Comparison of ENCODE assay signal across 1 cellular context in the genomic region with DNA sequence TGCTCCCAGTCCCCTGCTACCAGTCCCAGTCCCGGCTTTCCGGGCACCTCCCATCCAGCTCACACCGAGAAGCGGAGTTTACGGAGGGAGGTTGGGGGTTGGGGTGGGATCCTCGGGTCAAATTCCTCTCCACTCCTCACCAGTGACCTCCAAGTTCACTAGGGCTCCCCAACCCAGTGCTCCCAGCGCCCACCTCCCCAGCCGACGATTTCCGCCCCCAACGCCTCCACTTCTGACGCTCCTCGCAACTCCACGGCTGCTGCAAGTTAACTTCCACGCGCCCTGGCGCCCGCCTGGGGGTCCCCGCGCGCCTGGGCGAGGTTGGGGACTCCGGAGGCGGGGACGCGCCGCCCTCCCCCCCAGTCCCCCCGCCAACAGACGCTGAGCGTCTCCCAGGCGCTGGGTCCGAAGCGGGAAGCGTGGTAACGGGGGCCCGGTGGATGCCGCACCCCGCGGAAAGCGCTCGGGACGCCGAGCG.
TF ChIP-seq lines count a peak whose summit lies in the region.

No MANE protein-coding gene starts in this region.

TF ChIP-seq in K562, 482 proteins besides CTCF, POLR2A, EP300 and RAD21 (continued from another document):
- no peak for TF ChIP-seq ZNF444 (CRISPR knock-in tag; IDR thresholded peaks at IDR 0.05)
- TF ChIP-seq RB1 (IDR thresholded peaks at IDR 0.05; ENCODE audit: low read depth): peak; percentile 31; the same call in 1 of the 2 replicates
- no peak for TF ChIP-seq CHD2 (IDR thresholded peaks at IDR 0.05; ENCODE audit: low read depth, low read length)
- 0 out of 2 replicates have a peak, but pooled peaks have one; percentile 4 for TF ChIP-seq ESRRA (IDR thresholded peaks at IDR 0.05; ENCODE audit: borderline replicate concordance, low read depth)
- 0 out of 2 replicates have a peak, but pooled peaks have one; percentile 25 for TF ChIP-seq KAT7 (CRISPR knock-in tag; IDR thresholded peaks at IDR 0.05; ENCODE audit: borderline replicate concordance)
- no peak for TF ChIP-seq JUND (IDR thresholded peaks at IDR 0.05; ENCODE audit: borderline replicate concordance, low read depth, low read length)
- no peak for TF ChIP-seq JUND (tag; IDR thresholded peaks at IDR 0.05; ENCODE audit: borderline replicate concordance, low read depth, low read length)
- TF ChIP-seq SAFB (IDR thresholded peaks at IDR 0.05; ENCODE audit: borderline replicate concordance, low read depth, low read length): peak; percentile 51
- no peak for TF ChIP-seq BRCA1 (IDR thresholded peaks at IDR 0.05)
- TF ChIP-seq BRCA1 (CRISPR knock-in tag; IDR thresholded peaks at IDR 0.05): no peak
- no peak for TF ChIP-seq WHSC1 (IDR thresholded peaks at IDR 0.05; ENCODE audit: low read length)
- TF ChIP-seq, protein P1, sequence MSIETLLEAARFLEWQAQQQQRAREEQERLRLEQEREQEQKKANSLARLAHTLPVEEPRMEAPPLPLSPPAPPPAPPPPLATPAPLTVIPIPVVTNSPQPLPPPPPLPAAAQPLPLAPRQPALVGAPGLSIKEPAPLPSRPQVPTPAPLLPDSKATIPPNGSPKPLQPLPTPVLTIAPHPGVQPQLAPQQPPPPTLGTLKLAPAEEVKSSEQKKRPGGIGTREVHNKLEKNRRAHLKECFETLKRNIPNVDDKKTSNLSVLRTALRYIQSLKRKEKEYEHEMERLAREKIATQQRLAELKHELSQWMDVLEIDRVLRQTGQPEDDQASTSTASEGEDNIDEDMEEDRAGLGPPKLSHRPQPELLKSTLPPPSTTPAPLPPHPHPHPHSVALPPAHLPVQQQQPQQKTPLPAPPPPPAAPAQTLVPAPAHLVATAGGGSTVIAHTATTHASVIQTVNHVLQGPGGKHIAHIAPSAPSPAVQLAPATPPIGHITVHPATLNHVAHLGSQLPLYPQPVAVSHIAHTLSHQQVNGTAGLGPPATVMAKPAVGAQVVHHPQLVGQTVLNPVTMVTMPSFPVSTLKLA (conservative IDR thresholded peaks at IDR 0.05): peak in 1 of 2 experiments; percentile 14; a peak in 1 of 4 replicates
- no peak for TF ChIP-seq ZNF589 (CRISPR knock-in tag; IDR thresholded peaks at IDR 0.05; ENCODE audit: low read depth)
- TF ChIP-seq SAP30 (IDR thresholded peaks at IDR 0.05; ENCODE audit: borderline replicate concordance, insufficient read depth, low read depth, low read length, poor library complexity, severe bottlenecking): peak; percentile 57
- TF ChIP-seq SMAD1 (IDR thresholded peaks at IDR 0.05; ENCODE audit: low read depth, low read length, partially characterized antibody): no peak
- TF ChIP-seq, protein P2, sequence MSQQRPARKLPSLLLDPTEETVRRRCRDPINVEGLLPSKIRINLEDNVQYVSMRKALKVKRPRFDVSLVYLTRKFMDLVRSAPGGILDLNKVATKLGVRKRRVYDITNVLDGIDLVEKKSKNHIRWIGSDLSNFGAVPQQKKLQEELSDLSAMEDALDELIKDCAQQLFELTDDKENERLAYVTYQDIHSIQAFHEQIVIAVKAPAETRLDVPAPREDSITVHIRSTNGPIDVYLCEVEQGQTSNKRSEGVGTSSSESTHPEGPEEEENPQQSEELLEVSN (IDR thresholded peaks at IDR 0.05; ENCODE audit: borderline replicate concordance in 1 of 2, extremely low read depth in 1 of 2, insufficient read depth in 1 of 2, insufficient read length in 1 of 2, low read depth in 1 of 2, low read length in 1 of 2, poor library complexity in 1 of 2, severe bottlenecking in 1 of 2): no peak
- no peak for TF ChIP-seq RBM34 (IDR thresholded peaks at IDR 0.05; ENCODE audit: borderline replicate concordance, insufficient read depth, low read length)
- TF ChIP-seq, protein P3, sequence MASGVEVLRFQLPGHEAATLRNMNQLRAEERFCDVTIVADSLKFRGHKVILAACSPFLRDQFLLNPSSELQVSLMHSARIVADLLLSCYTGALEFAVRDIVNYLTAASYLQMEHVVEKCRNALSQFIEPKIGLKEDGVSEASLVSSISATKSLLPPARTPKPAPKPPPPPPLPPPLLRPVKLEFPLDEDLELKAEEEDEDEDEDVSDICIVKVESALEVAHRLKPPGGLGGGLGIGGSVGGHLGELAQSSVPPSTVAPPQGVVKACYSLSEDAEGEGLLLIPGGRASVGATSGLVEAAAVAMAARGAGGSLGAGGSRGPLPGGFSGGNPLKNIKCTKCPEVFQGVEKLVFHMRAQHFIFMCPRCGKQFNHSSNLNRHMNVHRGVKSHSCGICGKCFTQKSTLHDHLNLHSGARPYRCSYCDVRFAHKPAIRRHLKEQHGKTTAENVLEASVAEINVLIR (CRISPR knock-in tag; IDR thresholded peaks at IDR 0.05): no peak
- no peak for TF ChIP-seq MIER1 (IDR thresholded peaks at IDR 0.05; ENCODE audit: low read depth)
- TF ChIP-seq PML (IDR thresholded peaks at IDR 0.05; ENCODE audit: low read length): no peak
- TF ChIP-seq HMGN3 (IDR thresholded peaks at IDR 0.05; ENCODE audit: borderline replicate concordance, extremely low read depth, insufficient read length, low read depth, low read length): peak; percentile 5
- TF ChIP-seq FOS (IDR thresholded peaks at IDR 0.05; ENCODE audit: extremely low read depth, insufficient read length): no peak
- no peak for TF ChIP-seq ZNF23 (CRISPR knock-in tag; IDR thresholded peaks at IDR 0.05)
- TF ChIP-seq HDAC6 (IDR thresholded peaks at IDR 0.05; ENCODE audit: low read depth, low read length): no peak
- no peak for TF ChIP-seq XRCC5 (IDR thresholded peaks at IDR 0.05; ENCODE audit: low read depth, low read length)
- TF ChIP-seq, protein P4, sequence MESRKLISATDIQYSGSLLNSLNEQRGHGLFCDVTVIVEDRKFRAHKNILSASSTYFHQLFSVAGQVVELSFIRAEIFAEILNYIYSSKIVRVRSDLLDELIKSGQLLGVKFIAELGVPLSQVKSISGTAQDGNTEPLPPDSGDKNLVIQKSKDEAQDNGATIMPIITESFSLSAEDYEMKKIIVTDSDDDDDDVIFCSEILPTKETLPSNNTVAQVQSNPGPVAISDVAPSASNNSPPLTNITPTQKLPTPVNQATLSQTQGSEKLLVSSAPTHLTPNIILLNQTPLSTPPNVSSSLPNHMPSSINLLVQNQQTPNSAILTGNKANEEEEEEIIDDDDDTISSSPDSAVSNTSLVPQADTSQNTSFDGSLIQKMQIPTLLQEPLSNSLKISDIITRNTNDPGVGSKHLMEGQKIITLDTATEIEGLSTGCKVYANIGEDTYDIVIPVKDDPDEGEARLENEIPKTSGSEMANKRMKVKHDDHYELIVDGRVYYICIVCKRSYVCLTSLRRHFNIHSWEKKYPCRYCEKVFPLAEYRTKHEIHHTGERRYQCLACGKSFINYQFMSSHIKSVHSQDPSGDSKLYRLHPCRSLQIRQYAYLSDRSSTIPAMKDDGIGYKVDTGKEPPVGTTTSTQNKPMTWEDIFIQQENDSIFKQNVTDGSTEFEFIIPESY (CRISPR knock-in tag; IDR thresholded peaks at IDR 0.05): no peak
- no peak for TF ChIP-seq PHF8 (IDR thresholded peaks at IDR 0.05; ENCODE audit: borderline replicate concordance, low read length)
- TF ChIP-seq EGR1 (conservative IDR thresholded peaks at IDR 0.05): 0 out of 2 replicates have a peak, but pooled peaks have one; percentile 5
- no peak for TF ChIP-seq U2AF2 (optimal IDR thresholded peaks at IDR 0.05; ENCODE audit: low read depth, low read length)
- 0 out of 4 replicates have a peak, but pooled peaks of 1 of the 2 experiments have one; percentile 23 for TF ChIP-seq HDAC1 (IDR thresholded peaks at IDR 0.05)
- no peak for TF ChIP-seq OTX1 (CRISPR knock-in tag; IDR thresholded peaks at IDR 0.05)
- no peak for TF ChIP-seq HDAC8 (tag; IDR thresholded peaks at IDR 0.05)
- TF ChIP-seq, protein P5, sequence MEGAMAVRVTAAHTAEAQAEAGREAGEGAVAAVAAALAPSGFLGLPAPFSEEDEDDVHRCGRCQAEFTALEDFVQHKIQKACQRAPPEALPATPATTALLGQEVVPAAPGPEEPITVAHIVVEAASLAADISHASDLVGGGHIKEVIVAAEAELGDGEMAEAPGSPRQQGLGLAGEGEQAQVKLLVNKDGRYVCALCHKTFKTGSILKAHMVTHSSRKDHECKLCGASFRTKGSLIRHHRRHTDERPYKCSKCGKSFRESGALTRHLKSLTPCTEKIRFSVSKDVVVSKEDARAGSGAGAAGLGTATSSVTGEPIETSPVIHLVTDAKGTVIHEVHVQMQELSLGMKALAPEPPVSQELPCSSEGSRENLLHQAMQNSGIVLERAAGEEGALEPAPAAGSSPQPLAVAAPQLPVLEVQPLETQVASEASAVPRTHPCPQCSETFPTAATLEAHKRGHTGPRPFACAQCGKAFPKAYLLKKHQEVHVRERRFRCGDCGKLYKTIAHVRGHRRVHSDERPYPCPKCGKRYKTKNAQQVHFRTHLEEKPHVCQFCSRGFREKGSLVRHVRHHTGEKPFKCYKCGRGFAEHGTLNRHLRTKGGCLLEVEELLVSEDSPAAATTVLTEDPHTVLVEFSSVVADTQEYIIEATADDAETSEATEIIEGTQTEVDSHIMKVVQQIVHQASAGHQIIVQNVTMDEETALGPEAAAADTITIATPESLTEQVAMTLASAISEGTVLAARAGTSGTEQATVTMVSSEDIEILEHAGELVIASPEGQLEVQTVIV (CRISPR knock-in tag; IDR thresholded peaks at IDR 0.05; ENCODE audit: borderline replicate concordance): no peak
- TF ChIP-seq FOXA1 (IDR thresholded peaks at IDR 0.05; ENCODE audit: borderline replicate concordance): no peak
- TF ChIP-seq, protein P6, sequence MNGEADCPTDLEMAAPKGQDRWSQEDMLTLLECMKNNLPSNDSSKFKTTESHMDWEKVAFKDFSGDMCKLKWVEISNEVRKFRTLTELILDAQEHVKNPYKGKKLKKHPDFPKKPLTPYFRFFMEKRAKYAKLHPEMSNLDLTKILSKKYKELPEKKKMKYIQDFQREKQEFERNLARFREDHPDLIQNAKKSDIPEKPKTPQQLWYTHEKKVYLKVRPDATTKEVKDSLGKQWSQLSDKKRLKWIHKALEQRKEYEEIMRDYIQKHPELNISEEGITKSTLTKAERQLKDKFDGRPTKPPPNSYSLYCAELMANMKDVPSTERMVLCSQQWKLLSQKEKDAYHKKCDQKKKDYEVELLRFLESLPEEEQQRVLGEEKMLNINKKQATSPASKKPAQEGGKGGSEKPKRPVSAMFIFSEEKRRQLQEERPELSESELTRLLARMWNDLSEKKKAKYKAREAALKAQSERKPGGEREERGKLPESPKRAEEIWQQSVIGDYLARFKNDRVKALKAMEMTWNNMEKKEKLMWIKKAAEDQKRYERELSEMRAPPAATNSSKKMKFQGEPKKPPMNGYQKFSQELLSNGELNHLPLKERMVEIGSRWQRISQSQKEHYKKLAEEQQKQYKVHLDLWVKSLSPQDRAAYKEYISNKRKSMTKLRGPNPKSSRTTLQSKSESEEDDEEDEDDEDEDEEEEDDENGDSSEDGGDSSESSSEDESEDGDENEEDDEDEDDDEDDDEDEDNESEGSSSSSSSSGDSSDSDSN (IDR thresholded peaks at IDR 0.05; ENCODE audit: borderline replicate concordance in 1 of 2, low read depth in 2 of 2, low read length in 2 of 2): no peak
- TF ChIP-seq ZNF561 (CRISPR knock-in tag; conservative IDR thresholded peaks at IDR 0.05): no peak
- TF ChIP-seq PTRF (tag; IDR thresholded peaks at IDR 0.05): no peak
- no peak for TF ChIP-seq ZNF41 (CRISPR knock-in tag; conservative IDR thresholded peaks at IDR 0.05)
- no peak for TF ChIP-seq FOXJ3 (CRISPR knock-in tag; IDR thresholded peaks at IDR 0.05)
- TF ChIP-seq, protein P7, sequence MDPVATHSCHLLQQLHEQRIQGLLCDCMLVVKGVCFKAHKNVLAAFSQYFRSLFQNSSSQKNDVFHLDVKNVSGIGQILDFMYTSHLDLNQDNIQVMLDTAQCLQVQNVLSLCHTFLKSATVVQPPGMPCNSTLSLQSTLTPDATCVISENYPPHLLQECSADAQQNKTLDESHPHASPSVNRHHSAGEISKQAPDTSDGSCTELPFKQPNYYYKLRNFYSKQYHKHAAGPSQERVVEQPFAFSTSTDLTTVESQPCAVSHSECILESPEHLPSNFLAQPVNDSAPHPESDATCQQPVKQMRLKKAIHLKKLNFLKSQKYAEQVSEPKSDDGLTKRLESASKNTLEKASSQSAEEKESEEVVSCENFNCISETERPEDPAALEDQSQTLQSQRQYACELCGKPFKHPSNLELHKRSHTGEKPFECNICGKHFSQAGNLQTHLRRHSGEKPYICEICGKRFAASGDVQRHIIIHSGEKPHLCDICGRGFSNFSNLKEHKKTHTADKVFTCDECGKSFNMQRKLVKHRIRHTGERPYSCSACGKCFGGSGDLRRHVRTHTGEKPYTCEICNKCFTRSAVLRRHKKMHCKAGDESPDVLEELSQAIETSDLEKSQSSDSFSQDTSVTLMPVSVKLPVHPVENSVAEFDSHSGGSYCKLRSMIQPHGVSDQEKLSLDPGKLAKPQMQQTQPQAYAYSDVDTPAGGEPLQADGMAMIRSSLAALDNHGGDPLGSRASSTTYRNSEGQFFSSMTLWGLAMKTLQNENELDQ (CRISPR knock-in tag; IDR thresholded peaks at IDR 0.05; ENCODE audit: borderline replicate concordance): no peak
- TF ChIP-seq MEF2A (IDR thresholded peaks at IDR 0.05; ENCODE audit: control insufficient read depth, low read depth, low read length): no peak
- no peak for TF ChIP-seq MAFK (IDR thresholded peaks at IDR 0.05; ENCODE audit: low read length)
- TF ChIP-seq, protein P8, sequence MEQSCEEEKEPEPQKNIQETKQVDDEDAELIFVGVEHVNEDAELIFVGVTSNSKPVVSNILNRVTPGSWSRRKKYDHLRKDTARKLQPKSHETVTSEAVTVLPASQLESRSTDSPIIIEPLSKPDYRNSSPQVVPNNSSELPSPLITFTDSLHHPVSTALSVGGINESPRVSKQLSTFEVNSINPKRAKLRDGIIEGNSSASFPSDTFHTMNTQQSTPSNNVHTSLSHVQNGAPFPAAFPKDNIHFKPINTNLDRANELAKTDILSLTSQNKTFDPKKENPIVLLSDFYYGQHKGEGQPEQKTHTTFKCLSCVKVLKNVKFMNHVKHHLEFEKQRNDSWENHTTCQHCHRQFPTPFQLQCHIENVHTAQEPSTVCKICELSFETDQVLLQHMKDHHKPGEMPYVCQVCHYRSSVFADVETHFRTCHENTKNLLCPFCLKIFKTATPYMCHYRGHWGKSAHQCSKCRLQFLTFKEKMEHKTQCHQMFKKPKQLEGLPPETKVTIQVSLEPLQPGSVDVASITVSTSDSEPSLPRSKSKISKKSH (CRISPR knock-in tag; IDR thresholded peaks at IDR 0.05): no peak
- peak; percentile 64 for TF ChIP-seq RBFOX2 (IDR thresholded peaks at IDR 0.05; ENCODE audit: low read depth, low read length)
- TF ChIP-seq RBBP5 (IDR thresholded peaks at IDR 0.05; ENCODE audit: borderline replicate concordance, insufficient read depth, low read length, poor library complexity, severe bottlenecking): peak; percentile 75
- TF ChIP-seq FOXK2 (conservative IDR thresholded peaks at IDR 0.05 in 1 of 2, IDR thresholded peaks at IDR 0.05 in 1 of 2; ENCODE audit: low read depth in 2 of 2): no peak
TF ChIP-seq in K562: peak in this region for 12.
